In the genomic region with DNA sequence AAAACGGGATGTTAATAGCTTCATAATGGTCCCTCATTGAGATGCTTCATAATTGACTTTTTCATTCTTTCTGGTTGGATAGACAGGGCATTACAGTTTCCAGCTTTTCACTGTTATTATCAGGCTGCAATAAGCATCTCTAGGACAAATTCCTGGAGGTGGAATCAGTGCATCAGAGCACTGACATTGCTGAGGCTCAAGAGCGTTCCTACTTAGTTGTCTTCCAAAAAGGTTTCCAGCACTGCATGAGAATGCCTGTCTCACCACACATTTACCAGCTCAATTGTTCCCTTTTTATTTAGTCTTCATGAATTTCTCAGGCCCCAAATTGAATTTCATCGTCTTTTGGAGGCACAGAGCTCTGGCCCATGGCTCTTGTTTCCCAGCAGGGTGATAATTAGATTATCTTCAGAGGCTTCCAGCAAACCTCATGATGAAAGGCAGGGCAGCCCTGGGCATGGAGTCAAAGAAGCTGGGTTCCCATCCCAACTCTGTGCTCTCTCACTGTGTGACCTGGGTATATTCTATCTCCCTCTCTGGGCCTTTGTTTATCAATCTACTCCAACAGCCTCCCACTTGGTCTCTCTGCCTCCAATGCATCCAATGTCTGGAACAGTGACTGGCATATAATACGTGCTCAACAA, we compare ENCODE assay signal across 14 cellular contexts.
DNase-seq lines count a peak whose midpoint lies in the region; ATAC-seq and TF ChIP-seq lines count a peak whose summit lies in the region.
"Had no signal": no experiment of that assay in that cellular context is flagged by ENCODE, and none has a peak within 500 bp of the region (broad histone marks: within the 10 kb centered on the region; RNA-seq: fewer than 3 reads in every experiment).

No MANE protein-coding gene starts in this region.

- dilution Hi-C loops in IMR-90 (cut with HindIII; ENCODE audit: low sequenced_read_pairs, unreplicated experiment), result no loop called here

- H3K4me2 ChIP-seq in IMR-90 (ENCODE audit: low read depth, low read length), result peak overlapping the region; percentile 10; the same call in 1 of the 2 replicates

- H3K9me3 ChIP-seq in BE2C (no peaks in the 10 kb centered on the region), IMR-90 (ENCODE audit: control insufficient read depth, insufficient read depth, low read length) (no peaks in the 10 kb centered on the region)
- H3K9me3 ChIP-seq: gastrocnemius medialis, HAP-1 had no signal

- no peak overlapping the region for H3K4me3 Mint-ChIP-seq in brain
- no peak overlapping the region for H3K4me3 Mint-ChIP-seq in nephron
- H3K4me3 Mint-ChIP-seq: CD4-positive, CD25-positive, alpha-beta regulatory T cell had no signal

- H2AK9ac ChIP-seq in IMR-90 (replicated peaks; ENCODE audit: low read depth, low read length, poor library complexity), result peak overlapping the region; percentile 31

- H3K27ac ChIP-seq in IMR-90 (ENCODE audit: insufficient read depth, low read length), result peak overlapping the region; percentile 16
- H3K27ac ChIP-seq: gastrocnemius medialis had no signal

- peak overlapping the region in 4 of 5 experiments; percentile 11 to 61 (median 39) for H3K27ac Mint-ChIP-seq in brain
- peak overlapping the region; percentile 7 to 84 (median 79) for H3K27ac Mint-ChIP-seq in nephron

- peak overlapping the region; percentile 78; the same call in 2 of the 3 replicates for H2BK15ac ChIP-seq in IMR-90 (ENCODE audit: low read depth, low read length)

- H3K9me1 ChIP-seq in IMR-90 (ENCODE audit: insufficient read depth, low read length), result 0 out of 2 replicates have a peak, but pooled peaks cover 13% of the 10 kb centered on the region

- H3K23ac ChIP-seq in IMR-90 (ENCODE audit: low read depth, low read length), result peak overlapping the region; percentile 80

- H3K18ac ChIP-seq in IMR-90 (ENCODE audit: low read depth, low read length), result peak overlapping the region; percentile 21; the same call in 1 of the 2 replicates

- TF ChIP-seq CTCF in BE2C (IDR thresholded peaks at IDR 0.05; ENCODE audit: low read depth, low read length) (no peak), IMR-90 (conservative IDR thresholded peaks at IDR 0.05; ENCODE audit: low read depth, low read length) (no peak), brain (conservative IDR thresholded peaks at IDR 0.05) (no peak), nephron (IDR thresholded peaks at IDR 0.05; ENCODE audit: unreplicated experiment in 3 of 3) (no peak)

- peak overlapping the region; percentile 52 for H2AFZ ChIP-seq in IMR-90 (replicated peaks; ENCODE audit: low read length, poor library complexity)

- H4K91ac ChIP-seq in IMR-90 (ENCODE audit: insufficient read depth, low read depth, low read length), result peak overlapping the region; percentile 59

- H3K14ac ChIP-seq in IMR-90 (replicated peaks; ENCODE audit: low read depth, low read length), result peak overlapping the region; percentile 30

- peak; percentile 31 for DNase-seq in BE2C
- DNase-seq in IMR-90, result peak; percentile 27
- DNase-seq in SKM-1 (lab: John Stamatoyannopoulos, UW; ENCODE audit: unreplicated experiment), result no peak
- no peak for DNase-seq in GOT3 (lab: John Stamatoyannopoulos, UW)
- no peak for DNase-seq in G401 (ENCODE audit: low spot score)
- DNase-seq: CD4-positive, CD25-positive, alpha-beta regulatory T cell; gastrocnemius medialis; NCI-H1694 treated with DMSO at 0.1 percent for 48 hours; NCI-H510A treated with DMSO at 0.1 percent for 48 hours; retina had no signal

- H4K8ac ChIP-seq in IMR-90 (ENCODE audit: low read depth in 2 of 2, low read length in 2 of 2), result peak overlapping the region; percentile 91 to 95

- H3K56ac ChIP-seq in IMR-90 (ENCODE audit: extremely low read depth, insufficient read depth, low read length), result no peak overlapping the region; the same call in 1 of the 2 replicates

- H3K4me1 ChIP-seq in BE2C (peaks cover 18% of the 10 kb centered on the region), IMR-90 (ENCODE audit: control insufficient read depth, insufficient read depth, low read length) (peaks cover 12% of the 10 kb centered on the region)
- H3K4me1 ChIP-seq: gastrocnemius medialis, HAP-1 had no signal

- no peak for TF ChIP-seq POLR2A in IMR-90 (IDR thresholded peaks at IDR 0.05; ENCODE audit: low read depth, low read length)

- H3K36me3 ChIP-seq in BE2C (no peaks in the 10 kb centered on the region), IMR-90 (ENCODE audit: control insufficient read depth, insufficient read depth, low read length) (no peaks in the 10 kb centered on the region)
- H3K36me3 ChIP-seq: gastrocnemius medialis, HAP-1 had no signal

- H4K20me1 ChIP-seq in IMR-90 (ENCODE audit: insufficient read depth, low read length), result no peaks in the 10 kb centered on the region

- no peak for TF ChIP-seq RAD21 in IMR-90 (IDR thresholded peaks at IDR 0.05; ENCODE audit: low read length)

- H3K27me3 ChIP-seq in BE2C, result no peaks in the 10 kb centered on the region
- H3K27me3 ChIP-seq in IMR-90 (ENCODE audit: control insufficient read depth, insufficient read depth, low read length), result no peaks in the 10 kb centered on the region

- ATAC-seq in IMR-90 (ENCODE audit: low read depth), result no peak
- ATAC-seq: gastrocnemius medialis had no signal

- H3K79me1 ChIP-seq in IMR-90 (ENCODE audit: low read depth in 1 of 2, low read length in 2 of 2), result no peaks in the 10 kb centered on the region

- H3K9ac ChIP-seq in IMR-90 (ENCODE audit: low read depth, low read length), result no peak overlapping the region

- no peaks in the 10 kb centered on the region for H3K36me3 Mint-ChIP-seq in brain
- no peaks in the 10 kb centered on the region for H3K36me3 Mint-ChIP-seq in nephron (ENCODE audit: low read depth)
- H3K36me3 Mint-ChIP-seq: CD4-positive, CD25-positive, alpha-beta regulatory T cell had no signal

- H4K5ac ChIP-seq in IMR-90 (ENCODE audit: low read depth, low read length), result peak overlapping the region; percentile 30; the same call in 1 of the 2 replicates

- WGBS in IMR-90 (ENCODE audit: extremely low coverage in 2 of 2, insufficient read length in 1 of 2), 2 experiments, result no CpG with 5 or more reads among the region's 4 CpGs

- H2AK5ac ChIP-seq in IMR-90 (ENCODE audit: low read depth, low read length), result peak overlapping the region; percentile 56

- H3K4me3 ChIP-seq in BE2C (ENCODE audit: low read depth, low read length) (no peak overlapping the region), IMR-90 (ENCODE audit: insufficient read depth, low read depth, low read length) (no peak overlapping the region)
- H3K4me3 ChIP-seq: gastrocnemius medialis, HAP-1, lung had no signal

- H3K27me3 Mint-ChIP-seq in brain (peaks cover 14% of the 10 kb centered on the region), nephron (ENCODE audit: low read depth) (peaks cover 10% of the 10 kb centered on the region)

- POLR2A ChIA-PET in IMR-90 (lab: Charles Lee; ENCODE audit: unreplicated experiment), result no interaction called here

- H3K4me1 Mint-ChIP-seq in brain (peaks cover 88% of the 10 kb centered on the region), nephron (peaks cover 48% of the 10 kb centered on the region)

- H3K9me3 Mint-ChIP-seq in brain (peaks cover 0 to 7% (median 0%) of the 10 kb centered on the region in 5 experiments), nephron (peaks cover 3% of the 10 kb centered on the region)
- H3K9me3 Mint-ChIP-seq: CD4-positive, CD25-positive, alpha-beta regulatory T cell had no signal

- no TSS peak for BruUV-seq in IMR-90 (replicated peaks; lab: Mats Ljungman, UMichigan)

- peak overlapping the region; percentile 46 for H2BK5ac ChIP-seq in IMR-90 (ENCODE audit: low read depth, low read length, poor library complexity, severe bottlenecking)

- intact Hi-C loops in IMR-90 (cut with micrococcal nuclease), result no loop called here

- in situ Hi-C loops in IMR-90 (cut with MboI; ENCODE audit: low sequenced_read_pairs) (no loop called here), G401 (cut with HindIII; ENCODE audit: low sequenced_read_pairs) (no loop called here)

- CTCF ChIA-PET in IMR-90 (lab: Yijun Ruan, JAX), result interaction anchor here (1.4 to 3.5 kb wide), 3 partner anchors 11 to 21 kb away, joined by 4 to 15 read pairs (median 8); no protein-coding TSS in a partner anchor

- peak overlapping the region; percentile 94 for H2BK20ac ChIP-seq in IMR-90 (ENCODE audit: low read depth, low read length)

- peak overlapping the region; percentile 93 for H3K4ac ChIP-seq in IMR-90 (ENCODE audit: low read depth, low read length)

- H2BK120ac ChIP-seq in IMR-90 (ENCODE audit: low read depth, low read length), result peak overlapping the region; percentile 91

TF ChIP-seq in IMR-90, 13 proteins besides CTCF, POLR2A, EP300 and RAD21 (continues in another document):
- TF ChIP-seq MAZ (IDR thresholded peaks at IDR 0.05; ENCODE audit: borderline replicate concordance, low read depth, low read length), result no peak
- TF ChIP-seq CEBPB (IDR thresholded peaks at IDR 0.05; ENCODE audit: low read depth, low read length), result no peak
- TF ChIP-seq RCOR1 (IDR thresholded peaks at IDR 0.05; ENCODE audit: insufficient replicate concordance, low read length), result no peak
- TF ChIP-seq NFE2L2 (IDR thresholded peaks at IDR 0.05; ENCODE audit: low read depth, low read length), result no peak
- no peak for TF ChIP-seq FOS (IDR thresholded peaks at IDR 0.05; ENCODE audit: low read depth, low read length)
- TF ChIP-seq SMC3 (IDR thresholded peaks at IDR 0.05; ENCODE audit: low read depth, low read length), result no peak
- no peak for TF ChIP-seq MXI1 (IDR thresholded peaks at IDR 0.05; ENCODE audit: borderline replicate concordance, low read depth, low read length)
- no peak for TF ChIP-seq RFX5 (IDR thresholded peaks at IDR 0.05; ENCODE audit: low read depth, low read length)
- TF ChIP-seq CHD1 (IDR thresholded peaks at IDR 0.05; ENCODE audit: low read depth, low read length), result no peak
- TF ChIP-seq, protein P1, sequence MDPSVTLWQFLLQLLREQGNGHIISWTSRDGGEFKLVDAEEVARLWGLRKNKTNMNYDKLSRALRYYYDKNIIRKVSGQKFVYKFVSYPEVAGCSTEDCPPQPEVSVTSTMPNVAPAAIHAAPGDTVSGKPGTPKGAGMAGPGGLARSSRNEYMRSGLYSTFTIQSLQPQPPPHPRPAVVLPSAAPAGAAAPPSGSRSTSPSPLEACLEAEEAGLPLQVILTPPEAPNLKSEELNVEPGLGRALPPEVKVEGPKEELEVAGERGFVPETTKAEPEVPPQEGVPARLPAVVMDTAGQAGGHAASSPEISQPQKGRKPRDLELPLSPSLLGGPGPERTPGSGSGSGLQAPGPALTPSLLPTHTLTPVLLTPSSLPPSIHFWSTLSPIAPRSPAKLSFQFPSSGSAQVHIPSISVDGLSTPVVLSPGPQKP (IDR thresholded peaks at IDR 0.05; ENCODE audit: borderline replicate concordance, low read depth, low read length), result no peak
- TF ChIP-seq BHLHE40 (IDR thresholded peaks at IDR 0.05; ENCODE audit: low read depth, low read length), result no peak
- TF ChIP-seq, protein P2, sequence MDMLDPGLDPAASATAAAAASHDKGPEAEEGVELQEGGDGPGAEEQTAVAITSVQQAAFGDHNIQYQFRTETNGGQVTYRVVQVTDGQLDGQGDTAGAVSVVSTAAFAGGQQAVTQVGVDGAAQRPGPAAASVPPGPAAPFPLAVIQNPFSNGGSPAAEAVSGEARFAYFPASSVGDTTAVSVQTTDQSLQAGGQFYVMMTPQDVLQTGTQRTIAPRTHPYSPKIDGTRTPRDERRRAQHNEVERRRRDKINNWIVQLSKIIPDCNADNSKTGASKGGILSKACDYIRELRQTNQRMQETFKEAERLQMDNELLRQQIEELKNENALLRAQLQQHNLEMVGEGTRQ (IDR thresholded peaks at IDR 0.05; ENCODE audit: low read depth, low read length), result no peak

Comparison
In these comparisons a context has a peak if more than half of its experiments do, and no peak if none do; other contexts are left out.
1. DNase-seq: peak in BE2C (single experiment) and IMR-90 (single experiment); none in SKM-1 (single experiment), GOT3 (single experiment) and G401 (single experiment).